ENCODE assay signal across 27 cellular contexts in the genomic region with DNA sequence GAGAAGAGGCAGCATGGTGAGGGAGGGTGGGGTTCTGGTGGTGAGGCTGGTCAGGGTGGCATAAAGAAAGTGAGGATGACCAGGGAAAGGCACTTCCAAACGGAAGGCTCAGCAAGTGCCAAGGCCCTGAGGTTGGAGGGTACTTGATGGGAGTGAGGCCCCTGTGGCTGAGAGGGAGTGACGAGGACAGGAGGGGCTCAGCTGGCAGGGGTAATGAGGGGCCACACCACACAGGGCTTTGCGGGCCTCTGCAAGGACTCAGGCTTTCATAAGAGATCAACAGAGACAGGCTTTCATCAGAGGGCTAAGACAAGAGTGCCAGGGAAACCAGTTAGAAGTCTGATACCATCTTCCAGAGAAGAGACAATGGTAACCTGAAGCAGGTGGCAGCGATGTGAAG. TPM values are rescaled to one million over a fixed set of nuclear protein-coding genes. Genes with fewer than 3 reads are reported as not detected.
DNase-seq lines count a peak whose midpoint lies in the region; ATAC-seq and TF ChIP-seq lines count a peak whose summit lies in the region.
"Had no signal": no experiment of that assay in that cellular context is flagged by ENCODE, and none has a peak within 500 bp of the region (broad histone marks: within the 10 kb centered on the region; RNA-seq: fewer than 3 reads in every experiment).

No MANE protein-coding gene starts in this region.

- H3K4me1 ChIP-seq in IMR-90 (ENCODE audit: control insufficient read depth, insufficient read depth, low read length) (no peaks in the 10 kb centered on the region), lower lobe of right lung (no peaks in the 10 kb centered on the region), upper lobe of left lung (no peaks in the 10 kb centered on the region)
- H3K4me1 ChIP-seq: BE2C, Caco-2 had no signal

- no peak overlapping the region for H3K14ac ChIP-seq in IMR-90 (replicated peaks; ENCODE audit: low read depth, low read length)

- no peak overlapping the region for H3K18ac ChIP-seq in IMR-90 (ENCODE audit: low read depth, low read length)

- no peak overlapping the region for H3K23ac ChIP-seq in IMR-90 (ENCODE audit: low read depth, low read length)

- peaks cover 0 to 3% (median 0%) of the 10 kb centered on the region in 7 donors for H3K9me3 Mint-ChIP-seq in CD14-positive monocyte
- no peaks in the 10 kb centered on the region for H3K9me3 Mint-ChIP-seq in stimulated activated effector memory CD8-positive, alpha-beta T cell treated with anti-CD3 and anti-CD28 coated beads, Interleukin-12 subunit alpha, Interleukin-12 subunit beta, amount 100 ng/mL, for 72 hours
- H3K9me3 Mint-ChIP-seq: CD4-positive, alpha-beta T cell; T-cell had no signal

- no peak for TF ChIP-seq RAD21 in IMR-90 (IDR thresholded peaks at IDR 0.05; ENCODE audit: low read length)

- 100% methylated on average over 2 of the region's 4 CpGs; no CpG with 5 or more reads in 1 of the 2 experiments for WGBS in IMR-90 (ENCODE audit: extremely low coverage in 2 of 2, insufficient read length in 1 of 2), 2 experiments
- 94 to 96% methylated on average over 4 of the region's 4 CpGs for WGBS in upper lobe of left lung, 2 donors

- intact Hi-C loops in CD14-positive monocyte (cut with micrococcal nuclease) (no loop called here), IMR-90 (cut with micrococcal nuclease) (no loop called here), lower lobe of right lung (cut with DNase I) (no loop called here)

- no peak overlapping the region for H3K9ac ChIP-seq in IMR-90 (ENCODE audit: low read depth, low read length)
- H3K9ac ChIP-seq: GM23248 had no signal

- H3K27ac ChIP-seq in IMR-90 (ENCODE audit: insufficient read depth, low read length): no peak overlapping the region
- no peak overlapping the region for H3K27ac ChIP-seq in lower lobe of right lung
- no peak overlapping the region for H3K27ac ChIP-seq in upper lobe of left lung
- H3K27ac ChIP-seq: GM23248, SJSA1 had no signal

- H3K4me1 Mint-ChIP-seq in CD14-positive monocyte: no peaks in the 10 kb centered on the region
- H3K4me1 Mint-ChIP-seq in stimulated activated effector memory CD8-positive, alpha-beta T cell treated with anti-CD3 and anti-CD28 coated beads, Interleukin-12 subunit alpha, Interleukin-12 subunit beta, amount 100 ng/mL, for 72 hours: no peaks in the 10 kb centered on the region
- H3K4me1 Mint-ChIP-seq in T-helper 17 cell: peaks cover 5% of the 10 kb centered on the region
- H3K4me1 Mint-ChIP-seq: T-cell had no signal

- H3K4me3 Mint-ChIP-seq in CD14-positive monocyte (no peak overlapping the region), T-helper 17 cell (no peak overlapping the region)
- H3K4me3 Mint-ChIP-seq in stimulated activated effector memory CD8-positive, alpha-beta T cell treated with anti-CD3 and anti-CD28 coated beads, Interleukin-12 subunit alpha, Interleukin-12 subunit beta, amount 100 ng/mL, for 72 hours: no peak overlapping the region
- H3K4me3 Mint-ChIP-seq: CD4-positive, alpha-beta T cell; T-cell had no signal

- H3K9me3 ChIP-seq in IMR-90 (ENCODE audit: control insufficient read depth, insufficient read depth, low read length) (no peaks in the 10 kb centered on the region), lower lobe of right lung (no peaks in the 10 kb centered on the region), upper lobe of left lung (no peaks in the 10 kb centered on the region), T-helper 17 cell (ENCODE audit: control insufficient read depth, low read length, poor library complexity, severe bottlenecking) (no peaks in the 10 kb centered on the region)
- H3K9me3 ChIP-seq: BE2C, Caco-2, HAP-1, SJSA1 had no signal

- H3K79me1 ChIP-seq in IMR-90 (ENCODE audit: low read depth in 1 of 2, low read length in 2 of 2): no peaks in the 10 kb centered on the region

- no peak overlapping the region for H3K4me2 ChIP-seq in IMR-90 (ENCODE audit: low read depth, low read length)

- H4K20me1 ChIP-seq in IMR-90 (ENCODE audit: insufficient read depth, low read length): no peaks in the 10 kb centered on the region; the same call in 1 of the 2 replicates

- CTCF ChIA-PET in IMR-90 (lab: Yijun Ruan, JAX): interaction anchor here (0.5 kb wide), 1 partner anchor 243 kb away, joined by 3 read pairs; no protein-coding TSS in a partner anchor

- in situ Hi-C loops in IMR-90 (cut with MboI; ENCODE audit: low sequenced_read_pairs): no loop called here

- H3K27ac Mint-ChIP-seq in CD14-positive monocyte (peak overlapping the region in 4 of 7 donors; percentile 8 to 72 (median 26)), T-helper 17 cell (no peak overlapping the region)
- H3K27ac Mint-ChIP-seq in stimulated activated effector memory CD8-positive, alpha-beta T cell treated with anti-CD3 and anti-CD28 coated beads, Interleukin-12 subunit alpha, Interleukin-12 subunit beta, amount 100 ng/mL, for 72 hours: peak overlapping the region; percentile 61
- H3K27ac Mint-ChIP-seq: CD4-positive, alpha-beta T cell; T-cell had no signal

- peaks cover 7% of the 10 kb centered on the region; the same call in 1 of the 2 replicates for H3K9me1 ChIP-seq in IMR-90 (ENCODE audit: insufficient read depth, low read length)

- BruUV-seq in IMR-90 (replicated peaks; lab: Mats Ljungman, UMichigan): no TSS peak

- H2BK120ac ChIP-seq in IMR-90 (ENCODE audit: low read depth, low read length): no peak overlapping the region

- no peak overlapping the region for H3K4me3 ChIP-seq in IMR-90 (ENCODE audit: insufficient read depth, low read depth, low read length)
- H3K4me3 ChIP-seq in lower lobe of right lung: no peak overlapping the region
- H3K4me3 ChIP-seq in upper lobe of left lung: no peak overlapping the region
- H3K4me3 ChIP-seq: GM23248, HAP-1, SJSA1 had no signal

- ATAC-seq in IMR-90 (ENCODE audit: low read depth) (no peak), lower lobe of right lung (no peak), upper lobe of left lung (ENCODE audit: low FRiP score in 2 of 2) (no peak), T-helper 17 cell (no peak)
- ATAC-seq in stimulated activated effector memory CD8-positive, alpha-beta T cell treated with anti-CD3 and anti-CD28 coated beads, Interleukin-12 subunit alpha, Interleukin-12 subunit beta, amount 100 ng/mL, for 72 hours: no peak
- ATAC-seq: PC-3, Right ventricle myocardium inferior, T-cell had no signal

- no peak overlapping the region for H2BK20ac ChIP-seq in IMR-90 (ENCODE audit: low read depth, low read length)

- peak overlapping the region; percentile 52 for H2AK9ac ChIP-seq in IMR-90 (replicated peaks; ENCODE audit: low read depth, low read length, poor library complexity)

- H2BK5ac ChIP-seq in IMR-90 (ENCODE audit: low read depth, low read length, poor library complexity, severe bottlenecking): no peak overlapping the region

- no peak for TF ChIP-seq EP300 in upper lobe of left lung (IDR thresholded peaks at IDR 0.05)

- peaks cover 84 to 93% of the 10 kb centered on the region in 2 donors for H3K36me3 Mint-ChIP-seq in CD14-positive monocyte
- H3K36me3 Mint-ChIP-seq in stimulated activated effector memory CD8-positive, alpha-beta T cell treated with anti-CD3 and anti-CD28 coated beads, Interleukin-12 subunit alpha, Interleukin-12 subunit beta, amount 100 ng/mL, for 72 hours: peaks cover 77% of the 10 kb centered on the region
- peaks cover 17% of the 10 kb centered on the region for H3K36me3 Mint-ChIP-seq in T-helper 17 cell (ENCODE audit: low read depth)

- POLR2A ChIA-PET in IMR-90 (lab: Charles Lee; ENCODE audit: unreplicated experiment): no interaction called here

- H4K8ac ChIP-seq in IMR-90 (ENCODE audit: low read depth in 2 of 2, low read length in 2 of 2): no peak overlapping the region

- no peak overlapping the region for H2AK5ac ChIP-seq in IMR-90 (ENCODE audit: low read depth, low read length)

- no peak overlapping the region for H3K56ac ChIP-seq in IMR-90 (ENCODE audit: extremely low read depth, insufficient read depth, low read length)

- TF ChIP-seq POLR2A in IMR-90 (IDR thresholded peaks at IDR 0.05; ENCODE audit: low read depth, low read length): no peak
- no peak for TF ChIP-seq POLR2A in upper lobe of left lung (IDR thresholded peaks at IDR 0.05)

- no peak overlapping the region for H2BK15ac ChIP-seq in IMR-90 (ENCODE audit: low read depth, low read length)

- no peak overlapping the region for H4K91ac ChIP-seq in IMR-90 (ENCODE audit: insufficient read depth, low read depth, low read length)

- TF ChIP-seq CTCF in CD14-positive monocyte (IDR thresholded peaks at IDR 0.05): no peak
- no peak for TF ChIP-seq CTCF in IMR-90 (conservative IDR thresholded peaks at IDR 0.05; ENCODE audit: low read depth, low read length)
- no peak for TF ChIP-seq CTCF in lower lobe of right lung (IDR thresholded peaks at IDR 0.05)
- no peak for TF ChIP-seq CTCF in upper lobe of left lung (IDR thresholded peaks at IDR 0.05)

- H3K27me3 Mint-ChIP-seq in CD14-positive monocyte (ENCODE audit: low read depth in 3 of 3) (no peaks in the 10 kb centered on the region), T-helper 17 cell (no peaks in the 10 kb centered on the region)
- H3K27me3 Mint-ChIP-seq: T-cell had no signal

- DNase-seq in CD14-positive monocyte (ENCODE audit: low spot score): no peak
- no peak for DNase-seq in IMR-90
- peak; percentile 10 for DNase-seq in lower lobe of right lung
- DNase-seq in stimulated activated effector memory CD8-positive, alpha-beta T cell treated with anti-CD3 and anti-CD28 coated beads, Interleukin-12 subunit alpha, Interleukin-12 subunit beta, amount 100 ng/mL, for 72 hours (ENCODE audit: low spot score in 2 of 2): no peak
- no peak for DNase-seq in upper lobe of left lung
- DNase-seq in SIG-M5 treated with dmso at 0.1 percent for 504 hours (lab: John Stamatoyannopoulos, UW; ENCODE audit: unreplicated experiment): no peak
- DNase-seq in T-helper 17 cell: no peak
- DNase-seq: BE2C; Caco-2; CD4-positive, alpha-beta T cell; GM23248; Karpas-422; NCI-H1092 treated with DMSO at 0.1 percent for 48 hours; NCI-H1436; NCI-H187 treated with DMSO at 0.1 percent for 48 hours; NCI-H2107; NCI-H446; NCI-H524 treated with DMSO at 0.1 percent for 48 hours; NCI-H82; NK-92 treated with Interleukin-12 subunit alpha and Interleukin-12 subunit beta, amount 100 ng/mL, for 24 hours; PC-3; T-cell had no signal

- H3K27me3 ChIP-seq in IMR-90 (ENCODE audit: control insufficient read depth, insufficient read depth, low read length) (no peaks in the 10 kb centered on the region), lower lobe of right lung (ENCODE audit: low read depth) (no peaks in the 10 kb centered on the region), upper lobe of left lung (no peaks in the 10 kb centered on the region)
- H3K27me3 ChIP-seq: BE2C, SJSA1 had no signal

- H2AFZ ChIP-seq in IMR-90 (replicated peaks; ENCODE audit: low read length, poor library complexity): no peak overlapping the region
- H2AFZ ChIP-seq: GM23248 had no signal

- dilution Hi-C loops in IMR-90 (cut with HindIII; ENCODE audit: low sequenced_read_pairs, unreplicated experiment): no loop called here

- H3K36me3 ChIP-seq in IMR-90 (ENCODE audit: control insufficient read depth, insufficient read depth, low read length): peaks cover 62% of the 10 kb centered on the region
- peaks cover 95% of the 10 kb centered on the region for H3K36me3 ChIP-seq in lower lobe of right lung
- peaks cover 21 to 94% (median 81%) of the 10 kb centered on the region in 4 donors for H3K36me3 ChIP-seq in upper lobe of left lung

- H4K5ac ChIP-seq in IMR-90 (ENCODE audit: low read depth, low read length): no peak overlapping the region

- H3K4ac ChIP-seq in IMR-90 (ENCODE audit: low read depth, low read length): no peak overlapping the region

RNA-seq across cellular contexts. Expression of gene ARPC5L, which starts 23.6 kb away (rescaled TPM):
- polyA plus RNA-seq in CD14-positive monocyte (10 to 100 TPM; 16.0 to 20.7 TPM), IMR-90 (2012; rRNA removed) (53.8 and 57.4 TPM in 2 replicates)
- total RNA-seq in IMR-90 (2012; rRNA removed) (11.1 and 19.7 TPM in 2 replicates), lower lobe of right lung (33.2 TPM), upper lobe of left lung (10 to 100 TPM; 17.8 to 45.9 (median 34.4) TPM), T-helper 17 cell (10 to 100 TPM; 37.5 to 44.7 TPM)
- 40.2 and 49.0 TPM in 2 replicates for polyA plus RNA-seq in IMR-90 (2012; cell fraction: cytosol; rRNA removed)
- polyA plus RNA-seq in IMR-90 (2012; cell fraction: nucleus; rRNA removed; ENCODE audit: low replicate concordance): 25.4 and 61.2 TPM in 2 replicates

RNA-seq across cellular contexts. Expression of gene RPL35, which starts 23.8 kb away (rescaled TPM):
- 100 to 1,000 TPM; 660 to 828 TPM for polyA plus RNA-seq in CD14-positive monocyte
- total RNA-seq in IMR-90 (2012; rRNA removed): 881 and 1,151 TPM in 2 replicates
- polyA plus RNA-seq in IMR-90 (2012; rRNA removed): 1,650 and 1,735 TPM in 2 replicates
- polyA plus RNA-seq in IMR-90 (2012; cell fraction: cytosol; rRNA removed): 3,661 and 4,271 TPM in 2 replicates
- 742 and 1,804 TPM in 2 replicates for polyA plus RNA-seq in IMR-90 (2012; cell fraction: nucleus; rRNA removed; ENCODE audit: low replicate concordance)
- 812 TPM for total RNA-seq in lower lobe of right lung
- 1,000 to 10,000 TPM in 2 of 6 donors, 100 to 1,000 TPM in 4; 646 to 1,381 (median 944) TPM for total RNA-seq in upper lobe of left lung
- total RNA-seq in T-helper 17 cell: 1,000 to 10,000 TPM; 1,657 to 1,708 TPM

RNA-seq across cellular contexts. Expression of gene WDR38, which starts 32.3 kb away (rescaled TPM):
- polyA plus RNA-seq in CD14-positive monocyte: not detected
- total RNA-seq in IMR-90 (2012; rRNA removed): not detected in 2 replicates
- polyA plus RNA-seq in IMR-90 (2012; rRNA removed): not detected in 2 replicates
- not detected in 2 replicates for polyA plus RNA-seq in IMR-90 (2012; cell fraction: cytosol; rRNA removed)
- polyA plus RNA-seq in IMR-90 (2012; cell fraction: nucleus; rRNA removed; ENCODE audit: low replicate concordance): not detected in 2 replicates
- total RNA-seq in lower lobe of right lung: 6.6 TPM
- total RNA-seq in upper lobe of left lung: 10 to 100 TPM in 2 of 6 donors, 1 to 10 TPM in 3, not detected in 1; 4.1 to 24.1 (median 9.0) TPM
- total RNA-seq in T-helper 17 cell: not detected
- total RNA-seq: A673; Caco-2; CD4-positive, alpha-beta T cell; GM23248; HT-29; PC-3; Right ventricle myocardium inferior; SJSA1; T-cell had no signal
- polyA plus RNA-seq: GM23248 had no signal

RNA-seq across cellular contexts. Expression of gene GOLGA1, which starts 55.3 kb away (rescaled TPM):
- polyA plus RNA-seq in CD14-positive monocyte (1 to 10 TPM; 3.1 to 8.0 TPM), IMR-90 (2012; rRNA removed) (11.0 and 12.7 TPM in 2 replicates)
- total RNA-seq in IMR-90 (2012; rRNA removed) (10.6 and 11.9 TPM in 2 replicates), lower lobe of right lung (24.6 TPM), upper lobe of left lung (10 to 100 TPM; 15.5 to 53.4 (median 19.8) TPM), T-helper 17 cell (10 to 100 TPM; 21.1 to 28.6 TPM)
- polyA plus RNA-seq in IMR-90 (2012; cell fraction: cytosol; rRNA removed): 4.9 and 8.1 TPM in 2 replicates
- 20.0 and 40.0 TPM in 2 replicates for polyA plus RNA-seq in IMR-90 (2012; cell fraction: nucleus; rRNA removed; ENCODE audit: low replicate concordance)
